12 cellular contexts compared by ENCODE assay signal in the genomic region with DNA sequence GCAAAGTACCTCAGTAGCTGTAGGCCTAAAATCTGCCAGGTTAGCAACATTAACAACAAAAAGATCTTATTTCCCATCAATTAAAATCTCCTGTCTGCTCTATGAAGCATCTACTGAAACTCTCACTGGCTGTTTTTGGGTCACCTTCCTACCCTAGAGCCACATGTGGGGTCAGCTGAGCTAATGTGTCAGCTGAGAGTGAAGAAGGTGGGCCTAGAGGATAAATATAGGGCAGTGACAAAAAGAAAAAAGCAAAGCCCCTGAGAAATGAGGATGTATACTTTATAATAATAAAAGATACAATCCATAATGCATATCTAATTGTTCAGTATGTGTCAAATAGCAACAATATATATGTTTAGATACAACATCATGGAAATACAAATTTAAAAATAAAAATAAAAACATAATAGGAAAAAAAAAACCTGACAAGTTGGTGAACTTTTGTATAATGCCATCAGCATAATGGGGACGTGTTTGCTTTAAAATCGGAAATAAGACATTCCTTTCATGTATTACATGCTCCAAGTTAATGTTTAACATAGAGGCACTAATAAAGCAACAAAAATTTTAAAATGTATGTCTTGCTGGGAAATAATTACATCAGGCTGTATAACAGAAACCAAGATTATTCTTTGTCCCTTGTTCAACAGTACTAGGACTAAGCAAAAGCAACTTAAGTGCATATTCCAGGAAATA.
"Had no signal": no experiment of that assay in that cellular context is flagged by ENCODE, and none has a peak within 500 bp of the region (broad histone marks: within the 10 kb centered on the region; RNA-seq: fewer than 3 reads in every experiment).

No MANE protein-coding gene starts in this region.

- H3K4me1 ChIP-seq: ascending aorta, foreskin keratinocyte, heart left ventricle had no signal

- H3K27me3 ChIP-seq: ascending aorta, foreskin keratinocyte, heart left ventricle had no signal

- H3K27ac ChIP-seq: ascending aorta, foreskin keratinocyte, heart left ventricle had no signal

- H3K36me3 ChIP-seq: ascending aorta, heart left ventricle had no signal

- H3K4me3 ChIP-seq: ascending aorta, heart left ventricle, lung had no signal

- ATAC-seq: activated naive CD8-positive, alpha-beta T cell treated with anti-CD3 and anti-CD28 coated beads, Interleukin-2, amount 50 U/mL, for 24 hours; foreskin keratinocyte; heart left ventricle; natural killer cell; stimulated activated naive CD8-positive, alpha-beta T cell treated with anti-CD3 and anti-CD28 coated beads, Interleukin-15, amount 100 ng/mL, for 72 hours had no signal

- H3K36me3 Mint-ChIP-seq: natural killer cell had no signal

- H3K9me3 ChIP-seq: ascending aorta, heart left ventricle had no signal

- H3K4me1 Mint-ChIP-seq: activated CD4-positive, alpha-beta memory T cell treated with anti-CD3 and anti-CD28 coated beads, Interleukin-2, amount 10 ng/mL, durations not matched to agents 7 days and 5 days; activated naive CD8-positive, alpha-beta T cell treated with anti-CD3 and anti-CD28 coated beads, Interleukin-2, amount 50 U/mL, for 24 hours; natural killer cell; stimulated activated naive CD8-positive, alpha-beta T cell treated with anti-CD3 and anti-CD28 coated beads, Interleukin-15, amount 100 ng/mL, for 72 hours had no signal

- H3K27ac Mint-ChIP-seq: activated CD4-positive, alpha-beta memory T cell treated with anti-CD3 and anti-CD28 coated beads, Interleukin-2, amount 10 ng/mL, durations not matched to agents 7 days and 5 days; activated naive CD8-positive, alpha-beta T cell treated with anti-CD3 and anti-CD28 coated beads, Interleukin-2, amount 50 U/mL, for 24 hours; natural killer cell had no signal

- H3K9me3 Mint-ChIP-seq: activated CD4-positive, alpha-beta memory T cell treated with anti-CD3 and anti-CD28 coated beads, Interleukin-2, amount 10 ng/mL, durations not matched to agents 7 days and 5 days; activated naive CD8-positive, alpha-beta T cell treated with anti-CD3 and anti-CD28 coated beads, Interleukin-2, amount 50 U/mL, for 24 hours; stimulated activated naive CD8-positive, alpha-beta T cell treated with anti-CD3 and anti-CD28 coated beads, Interleukin-15, amount 100 ng/mL, for 72 hours had no signal

- H3K27me3 Mint-ChIP-seq: activated CD4-positive, alpha-beta memory T cell treated with anti-CD3 and anti-CD28 coated beads, Interleukin-2, amount 10 ng/mL, durations not matched to agents 7 days and 5 days; activated naive CD8-positive, alpha-beta T cell treated with anti-CD3 and anti-CD28 coated beads, Interleukin-2, amount 50 U/mL, for 24 hours; stimulated activated naive CD8-positive, alpha-beta T cell treated with anti-CD3 and anti-CD28 coated beads, Interleukin-15, amount 100 ng/mL, for 72 hours had no signal

- H3K4me3 Mint-ChIP-seq: activated CD4-positive, alpha-beta memory T cell treated with anti-CD3 and anti-CD28 coated beads, Interleukin-2, amount 10 ng/mL, durations not matched to agents 7 days and 5 days; activated naive CD8-positive, alpha-beta T cell treated with anti-CD3 and anti-CD28 coated beads, Interleukin-2, amount 50 U/mL, for 24 hours; natural killer cell; stimulated activated naive CD8-positive, alpha-beta T cell treated with anti-CD3 and anti-CD28 coated beads, Interleukin-15, amount 100 ng/mL, for 72 hours had no signal

- DNase-seq: activated CD4-positive, alpha-beta memory T cell treated with anti-CD3 and anti-CD28 coated beads, Interleukin-2, amount 10 ng/mL, durations not matched to agents 7 days and 5 days; activated naive CD4-positive, alpha-beta T cell treated with Interleukin-2 at 50 U/mL for 16 hours; activated naive CD8-positive, alpha-beta T cell treated with anti-CD3 and anti-CD28 coated beads, Interleukin-2, amount 50 U/mL, for 24 hours; foreskin keratinocyte; heart left ventricle; natural killer cell; stimulated activated CD4-positive, alpha-beta T cell treated with anti-CD3 and anti-CD28 coated beads, Interleukin-4, amount 100 ng/mL, for 1 hour; stimulated activated CD8-positive, alpha-beta memory T cell treated with anti-CD3 and anti-CD28 coated beads, Interleukin-4, amount 100 ng/mL, for 48 hours; stimulated activated naive CD8-positive, alpha-beta T cell treated with anti-CD3 and anti-CD28 coated beads, Interleukin-15, amount 100 ng/mL, for 72 hours; T-helper 9 cell had no signal
